ENCODE assay signal across 9 cellular contexts in genomic region chr7:101155303-101155702, GRCh38. TPM values are rescaled to one million over a fixed set of nuclear protein-coding genes. Genes with fewer than 3 reads are reported as not detected.
DNase-seq lines count a peak whose midpoint lies in the region; ATAC-seq and TF ChIP-seq lines count a peak whose summit lies in the region.
"Had no signal": no experiment of that assay in that cellular context is flagged by ENCODE, and none has a peak within 500 bp of the region (broad histone marks: within the 10 kb centered on the region; RNA-seq: fewer than 3 reads in every experiment).

No MANE protein-coding gene starts in this region.

- peak overlapping the region in 3 of 5 donors; percentile 69 to 81 (median 77) for H3K27ac ChIP-seq in stomach

- H3K4me1 ChIP-seq in stomach: peaks cover 10 to 26% (median 18%) of the 10 kb centered on the region in 4 donors

- POLR2A ChIA-PET in activated CD4-positive, alpha-beta T cell treated with anti-CD3 and anti-CD28 coated beads for 36 hours (lab: Charles Lee): no interaction called here

- H3K4me3 Mint-ChIP-seq in activated CD4-positive, alpha-beta T cell treated with anti-CD3 and anti-CD28 coated beads for 36 hours: peak overlapping the region; percentile 76
- H3K4me3 Mint-ChIP-seq in activated naive CD8-positive, alpha-beta T cell: peak overlapping the region; percentile 81
- peak overlapping the region; percentile 65 to 76 (median 70) for H3K4me3 Mint-ChIP-seq in immature natural killer cell

- DNase-seq in activated CD4-positive, alpha-beta T cell treated with anti-CD3 and anti-CD28 coated beads for 36 hours: peak; percentile 37
- no peak for DNase-seq in activated CD4-positive, alpha-beta T cell treated with anti-CD3 and anti-CD28 coated beads, Interleukin-2, amount 50 U/mL, for 4 hours
- DNase-seq in immature natural killer cell (no peak), stomach (no peak), hippocampal formation (lab: John Stamatoyannopoulos, UW) (no peak), amniotic stem cell (lab: John Stamatoyannopoulos, UW) (no peak)

- intact Hi-C loops in activated CD4-positive, alpha-beta T cell treated with anti-CD3 and anti-CD28 coated beads for 36 hours (cut with DNase I, micrococcal nuclease): loop anchor here (2.0 kb wide), 2 partner anchors 13 to 89 kb away; partner anchors contain the start of gene FIS1 (in 1 of the 2)
- intact Hi-C loops in stomach (cut with DNase I; ENCODE audit: low total_unique reads): no loop called here

- peak overlapping the region; percentile 90 to 96 (median 92) for H3K4me3 ChIP-seq in stomach

- peaks cover 30% of the 10 kb centered on the region for H3K36me3 Mint-ChIP-seq in activated CD4-positive, alpha-beta T cell treated with anti-CD3 and anti-CD28 coated beads for 36 hours (ENCODE audit: low read depth)
- peaks cover 4% of the 10 kb centered on the region for H3K36me3 Mint-ChIP-seq in activated naive CD8-positive, alpha-beta T cell
- peaks cover 0 to 5% (median 0%) of the 10 kb centered on the region in 3 donors for H3K36me3 Mint-ChIP-seq in immature natural killer cell

- H3K27me3 Mint-ChIP-seq in activated CD4-positive, alpha-beta T cell treated with anti-CD3 and anti-CD28 coated beads for 36 hours: no peaks in the 10 kb centered on the region
- no peaks in the 10 kb centered on the region for H3K27me3 Mint-ChIP-seq in activated naive CD8-positive, alpha-beta T cell
- peaks cover 5 to 6% (median 5%) of the 10 kb centered on the region in 3 donors for H3K27me3 Mint-ChIP-seq in immature natural killer cell (ENCODE audit: low read depth in 3 of 3)

- CTCF ChIA-PET in activated CD4-positive, alpha-beta T cell treated with anti-CD3 and anti-CD28 coated beads for 36 hours (lab: Charles Lee): interaction anchor here (0.6 to 4.6 kb wide), 5 partner anchors 10 to 1056 kb away, joined by 3 to 32 read pairs (median 3); no protein-coding TSS in a partner anchor

- no peak for ATAC-seq in activated CD4-positive, alpha-beta T cell treated with anti-CD3 and anti-CD28 coated beads for 36 hours
- ATAC-seq in HG02623 (IDR thresholded peaks at IDR 0.05; ENCODE audit: unreplicated experiment): no peak

- 45 to 59% (median 52%) methylated on average over 3 to 4 of the region's 4 CpGs for WGBS in stomach, 5 donors

- peaks cover 12% of the 10 kb centered on the region for H3K4me1 Mint-ChIP-seq in activated CD4-positive, alpha-beta T cell treated with anti-CD3 and anti-CD28 coated beads for 36 hours
- peaks cover 10% of the 10 kb centered on the region for H3K4me1 Mint-ChIP-seq in activated naive CD8-positive, alpha-beta T cell (ENCODE audit: low read depth)
- peaks cover 11 to 16% of the 10 kb centered on the region in 2 donors for H3K4me1 Mint-ChIP-seq in immature natural killer cell

- H3K27ac Mint-ChIP-seq in activated CD4-positive, alpha-beta T cell treated with anti-CD3 and anti-CD28 coated beads for 36 hours: peak overlapping the region; percentile 22
- no peak overlapping the region for H3K27ac Mint-ChIP-seq in activated naive CD8-positive, alpha-beta T cell
- H3K27ac Mint-ChIP-seq in immature natural killer cell: peak overlapping the region in 1 of 6 donors; percentile 41

- TF ChIP-seq POLR2A in stomach (IDR thresholded peaks at IDR 0.05): no peak

- no peak for TF ChIP-seq CTCF in stomach (IDR thresholded peaks at IDR 0.05)

- peaks cover 0 to 10% (median 0%) of the 10 kb centered on the region in 3 donors for H3K27me3 ChIP-seq in stomach

- H3K9me3 Mint-ChIP-seq in activated CD4-positive, alpha-beta T cell treated with anti-CD3 and anti-CD28 coated beads for 36 hours (ENCODE audit: low read depth): peaks cover 3% of the 10 kb centered on the region
- H3K9me3 Mint-ChIP-seq in activated naive CD8-positive, alpha-beta T cell (ENCODE audit: low read depth): no peaks in the 10 kb centered on the region
- H3K9me3 Mint-ChIP-seq in immature natural killer cell: peaks cover 0 to 2% (median 0%) of the 10 kb centered on the region in 6 donors

- no peaks in the 10 kb centered on the region for H3K9me3 ChIP-seq in stomach

- TF ChIP-seq EP300 in stomach (IDR thresholded peaks at IDR 0.05): no peak

- peaks cover 15 to 39% (median 35%) of the 10 kb centered on the region in 4 donors for H3K36me3 ChIP-seq in stomach

RNA-seq across cellular contexts. Expression of gene AP1S1, which starts 1.0 kb away (rescaled TPM):
- total RNA-seq in activated CD4-positive, alpha-beta T cell treated with anti-CD3 and anti-CD28 coated beads for 36 hours: 10 to 100 TPM; 33.7 to 43.0 TPM
- polyA plus RNA-seq in immature natural killer cell (1 to 10 TPM; 3.3 to 6.0 (median 3.6) TPM), stomach (10 to 100 TPM; 34.7 to 71.2 (median 62.3) TPM)
- total RNA-seq in stomach: 10 to 100 TPM in 3 of 5 donors, 1 to 10 TPM in 1, not detected in 1; 2.7 to 54.9 (median 17.6) TPM

RNA-seq across cellular contexts. Expression of gene VGF, which starts 10.1 kb away (rescaled TPM):
- under 1 TPM; 0.09 to 0.11 TPM for total RNA-seq in activated CD4-positive, alpha-beta T cell treated with anti-CD3 and anti-CD28 coated beads for 36 hours
- polyA plus RNA-seq in immature natural killer cell (not detected), stomach (under 1 TPM in 2 of 3 donors, not detected in 1; 0.15 to 0.75 TPM)
- total RNA-seq in stomach: 1 to 10 TPM in 1 of 5 donors, under 1 TPM in 1, not detected in 3; 0.55 to 5.8 TPM
- total RNA-seq: mononuclear cell had no signal

RNA-seq across cellular contexts. Expression of gene NAT16, which starts 24.8 kb away (rescaled TPM):
- total RNA-seq in activated CD4-positive, alpha-beta T cell treated with anti-CD3 and anti-CD28 coated beads for 36 hours: not detected
- polyA plus RNA-seq in immature natural killer cell: not detected
- total RNA-seq in stomach: not detected
- under 1 TPM in 1 of 3 donors, not detected in 2; 0.05 TPM for polyA plus RNA-seq in stomach
- total RNA-seq: mononuclear cell had no signal

RNA-seq across cellular contexts. Expression of gene SERPINE1, which starts 28.4 kb away (rescaled TPM):
- total RNA-seq in activated CD4-positive, alpha-beta T cell treated with anti-CD3 and anti-CD28 coated beads for 36 hours: under 1 TPM; 0.05 to 0.07 TPM
- 1 to 10 TPM in 2 of 3 donors, not detected in 1; 1.4 to 1.5 TPM for polyA plus RNA-seq in immature natural killer cell
- total RNA-seq in stomach: 10 to 100 TPM in 2 of 5 donors, 1 to 10 TPM in 2, under 1 TPM in 1; 0.58 to 25.0 (median 8.4) TPM
- polyA plus RNA-seq in stomach: 10 to 100 TPM in 1 of 3 donors, 1 to 10 TPM in 2; 3.2 to 13.6 (median 4.1) TPM

RNA-seq across cellular contexts. Expression of gene MOGAT3, which starts 45.5 kb away (rescaled TPM):
- total RNA-seq in activated CD4-positive, alpha-beta T cell treated with anti-CD3 and anti-CD28 coated beads for 36 hours: not detected
- polyA plus RNA-seq in immature natural killer cell (not detected), stomach (not detected)
- 1 to 10 TPM in 2 of 5 donors, not detected in 3; 1.7 to 2.3 TPM for total RNA-seq in stomach
- total RNA-seq: mononuclear cell had no signal
